Comparison of ENCODE assay signal across 8 cellular contexts in genomic region chr10:70255329-70256299, GRCh38. TPM values are rescaled to one million over a fixed set of nuclear protein-coding genes. Genes with fewer than 3 reads are reported as not detected.
DNase-seq lines count a peak whose midpoint lies in the region; ATAC-seq and TF ChIP-seq lines count a peak whose summit lies in the region.

No MANE protein-coding gene starts in this region.

- peaks cover 2% of the 10 kb centered on the region for H3K9me3 Mint-ChIP-seq in activated CD4-positive, alpha-beta T cell treated with anti-CD3 and anti-CD28 coated beads, Interleukin-2, amount 10 ng/mL, durations not matched to agents 7 days and 5 days
- H3K9me3 Mint-ChIP-seq in nephron progenitor cell, result peaks cover 24% of the 10 kb centered on the region

- WGBS in GM23248 (ENCODE audit: low coverage in 1 of 2, low lambda C conversion rate in 2 of 2, missing lambda C conversion rate in 2 of 2), 2 experiments, result 23 to 24% methylated on average over 68 to 70 of the region's 73 CpGs
- 95% methylated on average over 59 of the region's 73 CpGs for WGBS in hepatocyte (ENCODE audit: low lambda C conversion rate, missing lambda C conversion rate)

- POLR2A ChIA-PET in activated CD4-positive, alpha-beta T cell treated with anti-CD3 and anti-CD28 coated beads, Interleukin-2, amount 10 ng/mL, durations not matched to agents 7 days and 5 days (lab: Charles Lee), result interaction anchor here (0.6 kb wide), 1 partner anchor 26 kb away, joined by 3 read pairs; no protein-coding TSS in a partner anchor

- peaks cover 9% of the 10 kb centered on the region for H3K4me1 Mint-ChIP-seq in activated CD4-positive, alpha-beta T cell treated with anti-CD3 and anti-CD28 coated beads, Interleukin-2, amount 10 ng/mL, durations not matched to agents 7 days and 5 days
- peaks cover 14% of the 10 kb centered on the region for H3K4me1 Mint-ChIP-seq in nephron progenitor cell

- H3K4me1 ChIP-seq in GM23248 (ENCODE audit: insufficient read depth) (0 out of 2 replicates have a peak, but pooled peaks cover 5% of the 10 kb centered on the region), hepatocyte (ENCODE audit: insufficient read depth) (no peaks in the 10 kb centered on the region)

- no peaks in the 10 kb centered on the region for H3F3A ChIP-seq in GM23248 (ENCODE audit: insufficient read depth)

- CTCF ChIA-PET in activated CD4-positive, alpha-beta T cell treated with anti-CD3 and anti-CD28 coated beads, Interleukin-2, amount 10 ng/mL, durations not matched to agents 7 days and 5 days (lab: Charles Lee), result interaction anchor here (0.9 to 2.8 kb wide), 3 partner anchors 10 to 19 kb away, joined by 3 to 9 read pairs (median 4); no protein-coding TSS in a partner anchor

- H3K27me3 ChIP-seq in GM23248 (replicated peaks; ENCODE audit: insufficient read depth) (peaks cover 51% of the 10 kb centered on the region), hepatocyte (no peaks in the 10 kb centered on the region)

- H3K27ac Mint-ChIP-seq in activated CD4-positive, alpha-beta T cell treated with anti-CD3 and anti-CD28 coated beads, Interleukin-2, amount 10 ng/mL, durations not matched to agents 7 days and 5 days, result no peak overlapping the region
- H3K27ac Mint-ChIP-seq in nephron progenitor cell, result no peak overlapping the region

- H4K20me1 ChIP-seq in GM23248 (ENCODE audit: insufficient read depth) (no peaks in the 10 kb centered on the region), hepatocyte (ENCODE audit: insufficient read depth, poor library complexity, severe bottlenecking) (no peaks in the 10 kb centered on the region)

- in situ Hi-C loops in GM23248 (cut with MboI), result no loop called here

- H3K27me3 Mint-ChIP-seq in activated CD4-positive, alpha-beta T cell treated with anti-CD3 and anti-CD28 coated beads, Interleukin-2, amount 10 ng/mL, durations not matched to agents 7 days and 5 days, result peaks cover 46% of the 10 kb centered on the region
- peaks cover 30% of the 10 kb centered on the region for H3K27me3 Mint-ChIP-seq in nephron progenitor cell (ENCODE audit: low read depth, poor library complexity)

- H3K79me2 ChIP-seq in GM23248 (ENCODE audit: insufficient read depth), result no peaks in the 10 kb centered on the region
- no peaks in the 10 kb centered on the region for H3K79me2 ChIP-seq in hepatocyte

- TF ChIP-seq CTCF in hepatocyte (IDR thresholded peaks at IDR 0.05; ENCODE audit: poor library complexity), result no peak
- TF ChIP-seq CTCF in nephron progenitor cell (IDR thresholded peaks at IDR 0.05), result no peak

- H3K9ac ChIP-seq in GM23248, result no peak overlapping the region

- peak overlapping the region; percentile 50 for H3K4me3 Mint-ChIP-seq in activated CD4-positive, alpha-beta T cell treated with anti-CD3 and anti-CD28 coated beads, Interleukin-2, amount 10 ng/mL, durations not matched to agents 7 days and 5 days
- no peak overlapping the region for H3K4me3 Mint-ChIP-seq in nephron progenitor cell

- H3K9me3 ChIP-seq in GM23248 (ENCODE audit: low read depth) (no peaks in the 10 kb centered on the region), hepatocyte (ENCODE audit: low read depth) (no peaks in the 10 kb centered on the region)

- H2AFZ ChIP-seq in GM23248 (no peak overlapping the region; the same call in 1 of the 2 replicates), hepatocyte (no peak overlapping the region)

- H3K4me3 ChIP-seq in GM23248, result no peak overlapping the region
- no peak overlapping the region for H3K4me3 ChIP-seq in hepatocyte

- H3K36me3 Mint-ChIP-seq in activated CD4-positive, alpha-beta T cell treated with anti-CD3 and anti-CD28 coated beads, Interleukin-2, amount 10 ng/mL, durations not matched to agents 7 days and 5 days (ENCODE audit: low read depth), result peaks cover 2% of the 10 kb centered on the region
- H3K36me3 Mint-ChIP-seq in nephron progenitor cell (ENCODE audit: low read depth), result no peaks in the 10 kb centered on the region

- H3K27ac ChIP-seq in GM23248 (no peak overlapping the region), hepatocyte (no peak overlapping the region)

- peak; percentile 15 for DNase-seq in GM23248
- no peak for DNase-seq in activated CD4-positive, alpha-beta T cell treated with anti-CD3 and anti-CD28 coated beads, Interleukin-2, amount 10 ng/mL, durations not matched to agents 7 days and 5 days
- DNase-seq in retina, result peak; percentile 79
- DNase-seq in stimulated activated CD8-positive, alpha-beta memory T cell treated with anti-CD3 and anti-CD28 coated beads, Interleukin-4, amount 100 ng/mL, for 48 hours, result no peak
- DNase-seq in NOMO-1 (lab: John Stamatoyannopoulos, UW; ENCODE audit: unreplicated experiment in 2 of 2), result no peak
- DNase-seq in hepatocyte (ENCODE audit: low spot score), result no peak
- no peak for DNase-seq in nephron progenitor cell

- no peaks in the 10 kb centered on the region for H3K9me2 ChIP-seq in GM23248 (ENCODE audit: insufficient read depth)
- H3K9me2 ChIP-seq in hepatocyte (replicated peaks; ENCODE audit: insufficient read depth), result no peaks in the 10 kb centered on the region

- H3K4me2 ChIP-seq in GM23248 (ENCODE audit: unreplicated experiment), result no peak overlapping the region
- H3K4me2 ChIP-seq in hepatocyte, result no peak overlapping the region

- ATAC-seq in esophagus mucosa, result peak; percentile 74

- H3K36me3 ChIP-seq in GM23248 (ENCODE audit: low read depth) (no peaks in the 10 kb centered on the region), hepatocyte (replicated peaks; ENCODE audit: insufficient read depth, low read depth) (no peaks in the 10 kb centered on the region)

RNA-seq across cellular contexts. Expression of gene PPA1, which starts 22.4 kb away (rescaled TPM):
- 105 and 117 TPM in 2 replicates for total RNA-seq in GM23248 (2014; rRNA removed; shearing (Covaris generic))
- 103 and 110 TPM in 2 replicates for polyA plus RNA-seq in GM23248 (2016; fragmentation: Nextera tagmentation; extraction: Ambion mirVana)
- total RNA-seq in activated CD4-positive, alpha-beta T cell treated with anti-CD3 and anti-CD28 coated beads, Interleukin-2, amount 10 ng/mL, durations not matched to agents 7 days and 5 days, result 100 to 1,000 TPM; 124 to 132 TPM
- 158 TPM for total RNA-seq in esophagus mucosa
- 156 and 175 TPM in 2 replicates for total RNA-seq in hepatocyte
- polyA plus RNA-seq in hepatocyte, result 106 and 131 TPM in 2 replicates

RNA-seq across cellular contexts. Expression of gene NPFFR1, which starts 28.2 kb away (rescaled TPM):
- not detected in 2 replicates for total RNA-seq in GM23248 (2014; rRNA removed; shearing (Covaris generic))
- polyA plus RNA-seq in GM23248 (2016; fragmentation: Nextera tagmentation; extraction: Ambion mirVana), result not detected in 2 replicates
- not detected for total RNA-seq in activated CD4-positive, alpha-beta T cell treated with anti-CD3 and anti-CD28 coated beads, Interleukin-2, amount 10 ng/mL, durations not matched to agents 7 days and 5 days
- total RNA-seq in esophagus mucosa, result 0.04 TPM
- not detected in 2 replicates for total RNA-seq in hepatocyte
- not detected in 2 replicates for polyA plus RNA-seq in hepatocyte

Comparison
In these comparisons a context has a peak if more than half of its experiments do, and no peak if none do; other contexts are left out.
1. DNase-seq: peak in GM23248 (single experiment) and retina (single experiment); none in activated CD4-positive, alpha-beta T cell treated with anti-CD3 and anti-CD28 coated beads, Interleukin-2, amount 10 ng/mL, durations not matched to agents 7 days and 5 days (single experiment), stimulated activated CD8-positive, alpha-beta memory T cell treated with anti-CD3 and anti-CD28 coated beads, Interleukin-4, amount 100 ng/mL, for 48 hours (single experiment), NOMO-1 (0 of 2), hepatocyte (single experiment) and nephron progenitor cell (single experiment).